Comparison of ENCODE assay signal across 1 cellular context in genomic region chr17:7235693-7236665, GRCh38.
TF ChIP-seq lines count a peak whose summit lies in the region.

No MANE protein-coding gene starts in this region.

TF ChIP-seq in A549, 52 proteins besides CTCF, POLR2A, EP300 and RAD21 (continued from another document):
- no peak for TF ChIP-seq CBX8 (IDR thresholded peaks at IDR 0.05)
